ENCODE assay signal across 9 cellular contexts in genomic region chr13:50512602-50513527, GRCh38.
DNase-seq lines count a peak whose midpoint lies in the region; ATAC-seq, FAIRE-seq and TF ChIP-seq lines count a peak whose summit lies in the region.
"Had no signal": no experiment of that assay in that cellular context is flagged by ENCODE, and none has a peak within 500 bp of the region (broad histone marks: within the 10 kb centered on the region; RNA-seq: fewer than 3 reads in every experiment).

No MANE protein-coding gene starts in this region.

- TF ChIP-seq CTCF in AG04450 (IDR thresholded peaks at IDR 0.05; ENCODE audit: low read depth, low read length) (no peak), ascending aorta (IDR thresholded peaks at IDR 0.05) (peak in 1 of 3 experiments; percentile 8), kidney (IDR thresholded peaks at IDR 0.05; ENCODE audit: borderline replicate concordance, extremely low read depth, insufficient read depth) (no peak)

- CTCF ChIA-PET in AG04450 (lab: Charles Lee), result interaction anchor here (0.7 to 1.1 kb wide), 2 partner anchors 21 to 100 kb away, joined by 3 read pairs; no protein-coding TSS in a partner anchor

- ATAC-seq in GM18519 (IDR thresholded peaks at IDR 0.05; ENCODE audit: low FRiP score, unreplicated experiment) (peak; percentile 74), HG03045 (IDR thresholded peaks at IDR 0.05; ENCODE audit: unreplicated experiment) (peak; percentile 91)
- ATAC-seq: HCT116 had no signal

- no peak for DNase-seq in AG04450 (ENCODE audit: low read depth, low spot score)
- DNase-seq in ascending aorta (ENCODE audit: low spot score in 2 of 2), result peak in 1 of 2 donors; percentile 79
- peak; percentile 79 for DNase-seq in kidney
- peak; percentile 10 for DNase-seq in stimulated activated CD4-positive, alpha-beta T cell treated with anti-CD3 and anti-CD28 coated beads, Interleukin-2, amount 100 ng/mL, for 4 hours (ENCODE audit: low read depth)
- no peak for DNase-seq in ecto neural progenitor cell (ENCODE audit: low spot score)

- H3K4me1 ChIP-seq in ascending aorta (peaks cover 0 to 4% of the 10 kb centered on the region in 2 donors), kidney (ENCODE audit: control insufficient read depth in 1 of 2, insufficient read depth in 1 of 2, low read depth in 1 of 2, low read length in 2 of 2) (peaks cover 8 to 20% of the 10 kb centered on the region in 2 donors)

- FAIRE-seq in kidney (lab: Jason Lieb, UNC), result no peak

- H3K9ac ChIP-seq in kidney (ENCODE audit: low read length in 2 of 2), result peak overlapping the region in 1 of 2 donors; percentile 17

- TF ChIP-seq POLR2A in Raji (IDR thresholded peaks at IDR 0.05; ENCODE audit: insufficient read depth, low read depth, low read length), result peak; percentile 24; the same call in 1 of the 2 replicates

- H3K27ac ChIP-seq in AG04450 (ENCODE audit: low read depth, low read length), result peak overlapping the region; percentile 42
- H3K27ac ChIP-seq in ascending aorta, result peak overlapping the region; percentile 72 to 78
- peak overlapping the region; percentile 44 to 59 for H3K27ac ChIP-seq in kidney (ENCODE audit: low read depth in 2 of 2, low read length in 2 of 2)

- H3K4me3 ChIP-seq in AG04450 (ENCODE audit: low read depth, low read length) (peak overlapping the region; percentile 41), ascending aorta (peak overlapping the region; percentile 46 to 58), kidney (ENCODE audit: low read length in 2 of 2) (peak overlapping the region; percentile 42 to 46)

- POLR2A ChIA-PET in AG04450 (lab: Yijun Ruan, JAX), result interaction anchor here (1.1 kb wide), 1 partner anchor 17 kb away, joined by 3 read pairs; no protein-coding TSS in a partner anchor

- H3K36me3 ChIP-seq in ascending aorta (no peaks in the 10 kb centered on the region), kidney (ENCODE audit: control insufficient read depth in 1 of 2, insufficient read depth in 2 of 2, low read length in 2 of 2) (no peaks in the 10 kb centered on the region)

- H3K27me3 ChIP-seq in AG04450 (ENCODE audit: control insufficient read depth, insufficient read depth, low read length), result no peaks in the 10 kb centered on the region
- H3K27me3 ChIP-seq in ascending aorta, result no peaks in the 10 kb centered on the region

- H3K9me3 ChIP-seq in AG04450 (ENCODE audit: control insufficient read depth, insufficient read depth, low read length) (peaks cover 5% of the 10 kb centered on the region), ascending aorta (peaks cover 0 to 6% of the 10 kb centered on the region in 2 donors), kidney (ENCODE audit: control insufficient read depth in 1 of 2, low read length in 2 of 2) (no peaks in the 10 kb centered on the region)

- intact Hi-C loops in ascending aorta (cut with DNase I) (no loop called here), kidney (cut with DNase I) (no loop called here)

Comparison
In these comparisons a context has a peak if more than half of its experiments do, and no peak if none do; other contexts are left out.
1. DNase-seq: peak in kidney (single experiment) and stimulated activated CD4-positive, alpha-beta T cell treated with anti-CD3 and anti-CD28 coated beads, Interleukin-2, amount 100 ng/mL, for 4 hours (single experiment); none in AG04450 (single experiment) and ecto neural progenitor cell (single experiment).
2. Peak in every context shown above with its lines, with median percentiles within 50 percentile points of each other: H3K27ac ChIP-seq and H3K4me3 ChIP-seq.